Comparison of ENCODE assay signal across 23 cellular contexts in genomic region chr3:178761024-178761423, GRCh38.
A peak's percentile ranks its signal among the peaks of the same experiment; 100 is the strongest.
DNase-seq lines count a peak whose midpoint lies in the region; ATAC-seq, FAIRE-seq and TF ChIP-seq lines count a peak whose summit lies in the region.
"Had no signal": no experiment of that assay in that cellular context is flagged by ENCODE, and none has a peak within 500 bp of the region (broad histone marks: within the 10 kb centered on the region; RNA-seq: fewer than 3 reads in every experiment).

No MANE protein-coding gene starts in this region.

- intact Hi-C loops in GM12878 (cut with micrococcal nuclease; ENCODE audit: unreplicated experiment) (no loop called here), endothelial cell of umbilical vein (cut with micrococcal nuclease) (no loop called here), A673 (cut with micrococcal nuclease; ENCODE audit: unreplicated experiment) (no loop called here), left ventricle myocardium superior (cut with micrococcal nuclease) (no loop called here)

- H4K20me1 ChIP-seq in GM12878 (ENCODE audit: control insufficient read depth, insufficient read depth) (no peaks in the 10 kb centered on the region), endothelial cell of umbilical vein (replicated peaks; ENCODE audit: control insufficient read depth, extremely low read depth, insufficient read depth, low read length) (no peaks in the 10 kb centered on the region), Karpas-422 (ENCODE audit: insufficient read depth, low read depth, low read length) (no peaks in the 10 kb centered on the region)
- H4K20me1 ChIP-seq: BLaER1 treated with 17β-estradiol and CSF1 and Interleukin-3, amounts not matched to agents 10 nM and 100 nM had no signal

- BruUV-seq in GM12878 (replicated peaks; lab: Mats Ljungman, UMichigan) (no TSS peak), endothelial cell of umbilical vein (replicated peaks; lab: Mats Ljungman, UMichigan) (no TSS peak), A673 (replicated peaks; lab: Mats Ljungman, UMichigan) (no TSS peak)

- H3K4me1 ChIP-seq in GM12878 (ENCODE audit: control insufficient read depth, insufficient read depth, low read length): no peaks in the 10 kb centered on the region
- H3K4me1 ChIP-seq in endothelial cell of umbilical vein (ENCODE audit: control insufficient read depth, extremely low read depth, insufficient read depth, low read length): no peaks in the 10 kb centered on the region
- H3K4me1 ChIP-seq in Karpas-422 (ENCODE audit: low read length): no peaks in the 10 kb centered on the region
- H3K4me1 ChIP-seq in A673 (ENCODE audit: insufficient read depth, low read length, poor library complexity, severe bottlenecking): no peaks in the 10 kb centered on the region
- H3K4me1 ChIP-seq: BLaER1 treated with 17β-estradiol and CSF1 and Interleukin-3, amounts not matched to agents 10 nM and 100 nM; Caco-2 had no signal

- POLR2A ChIA-PET in GM12878 (lab: Charles Lee): no interaction called here
- POLR2A ChIA-PET in endothelial cell of umbilical vein (lab: Charles Lee): no interaction called here
- POLR2A ChIA-PET in A673 (lab: Charles Lee; ENCODE audit: low non-redundant PET): no interaction called here

- H2AFZ ChIP-seq in GM12878 (ENCODE audit: control insufficient read depth, low read depth, low read length): no peak overlapping the region
- no peak overlapping the region for H2AFZ ChIP-seq in endothelial cell of umbilical vein (ENCODE audit: low read depth, low read length)
- no peak overlapping the region for H2AFZ ChIP-seq in Karpas-422 (ENCODE audit: low read length)

- in situ Hi-C loops in GM12878 (cut with MboI): no loop called here

- TF ChIP-seq EP300 in GM12878 (IDR thresholded peaks at IDR 0.05; ENCODE audit: borderline replicate concordance in 1 of 2, control insufficient read depth in 1 of 2, low read depth in 2 of 2, low read length in 2 of 2): no peak

- H3K27me3 ChIP-seq in GM12878 (replicated peaks in 1 of 2; ENCODE audit: control insufficient read depth in 2 of 2, insufficient read depth in 2 of 2, low read length in 1 of 2) (no peaks in the 10 kb centered on the region), endothelial cell of umbilical vein (ENCODE audit: control insufficient read depth in 2 of 2, insufficient read depth in 2 of 2, low read length in 2 of 2) (no peaks in the 10 kb centered on the region), Karpas-422 (ENCODE audit: low read length) (no peaks in the 10 kb centered on the region), A673 (replicated peaks; ENCODE audit: insufficient read depth, low read depth, low read length, poor library complexity) (no peaks in the 10 kb centered on the region)
- H3K27me3 ChIP-seq: BLaER1 treated with 17β-estradiol and CSF1 and Interleukin-3, amounts not matched to agents 10 nM and 100 nM had no signal

- SMC1A ChIA-PET in GM12878 (lab: Charles Lee; ENCODE audit: uncharacterized antibody, unreplicated experiment): no interaction called here

- DNase-seq in HT1080 (ENCODE audit: low read depth) (peak; percentile 51), M059J (ENCODE audit: low read depth) (peak; percentile 34), GM12878 (ENCODE audit: low read depth, low spot score) (no peak), endothelial cell of umbilical vein (ENCODE audit: low read depth, low spot score) (no peak), Karpas-422 (no peak), A673 (ENCODE audit: low spot score) (no peak), left ventricle myocardium superior (no peak)
- DNase-seq: 8988T; AML-193; Caco-2; Calu3; CD4-positive, alpha-beta T cell; CD8-positive, alpha-beta T cell; DMS79 treated with DMSO at 0.1 percent for 48 hours; GF-D8 had no signal

- H3K36me3 ChIP-seq in GM12878 (ENCODE audit: control insufficient read depth in 2 of 2, insufficient read depth in 2 of 2, low read length in 1 of 2) (no peaks in the 10 kb centered on the region), endothelial cell of umbilical vein (ENCODE audit: control insufficient read depth in 2 of 2, extremely low read depth in 1 of 2, insufficient read depth in 2 of 2, low read length in 2 of 2) (no peaks in the 10 kb centered on the region), Karpas-422 (ENCODE audit: insufficient read depth, low read length) (no peaks in the 10 kb centered on the region), A673 (ENCODE audit: insufficient read depth, low read length, poor library complexity, severe bottlenecking) (no peaks in the 10 kb centered on the region)
- H3K36me3 ChIP-seq: BLaER1 treated with 17β-estradiol and CSF1 and Interleukin-3, amounts not matched to agents 10 nM and 100 nM had no signal

- H3K79me2 ChIP-seq in GM12878 (ENCODE audit: control insufficient read depth, insufficient read depth, low read length) (no peaks in the 10 kb centered on the region), endothelial cell of umbilical vein (ENCODE audit: control insufficient read depth, insufficient read depth, low read length) (no peaks in the 10 kb centered on the region), Karpas-422 (ENCODE audit: low read length) (no peaks in the 10 kb centered on the region)

- FAIRE-seq in GM12878 (lab: Jason Lieb, UNC) (no peak), endothelial cell of umbilical vein (lab: Jason Lieb, UNC) (no peak)
- FAIRE-seq: A204.1, D721Med, G401.6, GM12892, GM18507 had no signal

- RAD21 ChIA-PET in GM12878 (lab: Charles Lee; ENCODE audit: unreplicated experiment): no interaction called here

- TF ChIP-seq POLR2A in GM12878 (IDR thresholded peaks at IDR 0.05; ENCODE audit: low read depth, low read length) (no peak), endothelial cell of umbilical vein (IDR thresholded peaks at IDR 0.05; ENCODE audit: low read depth, low read length) (no peak)

- WGBS in GM12878 (ENCODE audit: insufficient coverage, insufficient replicate concordance, low lambda C conversion rate, missing lambda C conversion rate): 44% methylated on average over 4 of the region's 4 CpGs

- TF ChIP-seq CTCF in GM12878 (IDR thresholded peaks at IDR 0.05 in 2 of 3, conservative IDR thresholded peaks at IDR 0.05 in 1 of 3; ENCODE audit: control insufficient read depth in 2 of 3, extremely low read depth in 1 of 3, insufficient read depth in 1 of 3, low read depth in 3 of 3, low read length in 3 of 3) (no peak), endothelial cell of umbilical vein (IDR thresholded peaks at IDR 0.05; ENCODE audit: extremely low read depth in 1 of 2, insufficient read depth in 1 of 2, low read depth in 1 of 2, low read length in 2 of 2) (no peak), A673 (conservative IDR thresholded peaks at IDR 0.05; ENCODE audit: low read depth, low read length) (no peak)

- no peaks in the 10 kb centered on the region for H3K9me3 ChIP-seq in GM12878 (replicated peaks; ENCODE audit: control insufficient read depth, insufficient read depth, low read length)
- H3K9me3 ChIP-seq in endothelial cell of umbilical vein (replicated peaks; ENCODE audit: control insufficient read depth, insufficient read depth, low read length): no peaks in the 10 kb centered on the region
- H3K9me3 ChIP-seq in Karpas-422 (ENCODE audit: low read length): no peaks in the 10 kb centered on the region
- H3K9me3 ChIP-seq in A673 (ENCODE audit: low read depth, low read length, poor library complexity, severe bottlenecking): no peaks in the 10 kb centered on the region
- H3K9me3 ChIP-seq: BLaER1 treated with 17β-estradiol and CSF1 and Interleukin-3, amounts not matched to agents 10 nM and 100 nM; Caco-2 had no signal

- CTCF ChIA-PET in GM12878 (lab: Yijun Ruan, JAX): no interaction called here
- CTCF ChIA-PET in endothelial cell of umbilical vein (lab: Charles Lee): no interaction called here
- CTCF ChIA-PET in A673 (lab: Charles Lee): no interaction called here

- no peaks in the 10 kb centered on the region for H3K9me1 ChIP-seq in endothelial cell of umbilical vein (replicated peaks; ENCODE audit: control insufficient read depth, extremely low read depth, insufficient read depth, low read length)

- no peak overlapping the region for H3K9ac ChIP-seq in GM12878 (ENCODE audit: control insufficient read depth, insufficient read depth, low read length)
- no peak overlapping the region for H3K9ac ChIP-seq in endothelial cell of umbilical vein (replicated peaks; ENCODE audit: extremely low read depth, insufficient read depth, low read length)
- H3K9ac ChIP-seq in Karpas-422 (ENCODE audit: low read length): no peak overlapping the region
- H3K9ac ChIP-seq: BLaER1 treated with 17β-estradiol and CSF1 and Interleukin-3, amounts not matched to agents 10 nM and 100 nM had no signal

- dilution Hi-C loops in endothelial cell of umbilical vein (cut with MboI; ENCODE audit: extremely low pct_ligation_motif_present, low sequenced_read_pairs): no loop called here

- no peak overlapping the region for H3K27ac ChIP-seq in GM12878 (ENCODE audit: control insufficient read depth, insufficient read depth)
- no peak overlapping the region for H3K27ac ChIP-seq in endothelial cell of umbilical vein (ENCODE audit: insufficient read depth, low read depth, low read length)
- H3K27ac ChIP-seq in Karpas-422 (ENCODE audit: low read length): no peak overlapping the region
- no peak overlapping the region for H3K27ac ChIP-seq in A673 (ENCODE audit: low read depth, low read length, poor library complexity, severe bottlenecking)
- H3K27ac ChIP-seq: BLaER1 treated with 17β-estradiol and CSF1 and Interleukin-3, amounts not matched to agents 10 nM and 100 nM; C4-2B had no signal

- H3K4me2 ChIP-seq in GM12878 (ENCODE audit: control insufficient read depth, insufficient read depth): no peak overlapping the region
- no peak overlapping the region for H3K4me2 ChIP-seq in endothelial cell of umbilical vein (ENCODE audit: insufficient read depth, low read length)
- H3K4me2 ChIP-seq in Karpas-422 (ENCODE audit: low read depth, low read length, poor library complexity, severe bottlenecking): no peak overlapping the region
- H3K4me2 ChIP-seq: BLaER1 treated with 17β-estradiol and CSF1 and Interleukin-3, amounts not matched to agents 10 nM and 100 nM had no signal

- ATAC-seq in GM12878 (no peak), left ventricle myocardium superior (no peak), GM18520 (IDR thresholded peaks at IDR 0.05; ENCODE audit: unreplicated experiment) (no peak)
- ATAC-seq: CD8-positive, alpha-beta T cell had no signal

- H3K4me3 ChIP-seq in GM12878: no peak overlapping the region
- no peak overlapping the region for H3K4me3 ChIP-seq in endothelial cell of umbilical vein (replicated peaks in 1 of 3; ENCODE audit: insufficient read depth in 1 of 3, low read depth in 1 of 3, low read length in 3 of 3)
- H3K4me3 ChIP-seq in Karpas-422 (ENCODE audit: low read length): no peak overlapping the region
- no peak overlapping the region for H3K4me3 ChIP-seq in A673 (ENCODE audit: low read depth, low read length, poor library complexity, severe bottlenecking)
- H3K4me3 ChIP-seq: BLaER1 treated with 17β-estradiol and CSF1 and Interleukin-3, amounts not matched to agents 10 nM and 100 nM had no signal

- H3K9me2 ChIP-seq in Karpas-422 (replicated peaks; ENCODE audit: insufficient read depth, low read length): no peaks in the 10 kb centered on the region

- TF ChIP-seq RAD21 in GM12878 (IDR thresholded peaks at IDR 0.05; ENCODE audit: insufficient read depth, low read depth, low read length): no peak

TF ChIP-seq in GM12878, 131 proteins besides CTCF, POLR2A, EP300 and RAD21 (continues in another document):
- TF ChIP-seq MTA2 (IDR thresholded peaks at IDR 0.05; ENCODE audit: low read depth): no peak

TF ChIP-seq in endothelial cell of umbilical vein, 7 proteins besides CTCF, POLR2A, EP300 and RAD21 (continues in another document):
- TF ChIP-seq FOS (IDR thresholded peaks at IDR 0.05; ENCODE audit: borderline replicate concordance, insufficient read depth, low read length): peak; percentile 5

Comparison
In these comparisons a context has a peak if more than half of its experiments do, and no peak if none do; other contexts are left out.
1. DNase-seq: peak in HT1080 (single experiment) and M059J (single experiment); none in GM12878 (single experiment), endothelial cell of umbilical vein (single experiment), Karpas-422 (single experiment), A673 (single experiment) and left ventricle myocardium superior (single experiment).